ENCODE assay signal across 11 cellular contexts in genomic region chr11:107856180-107856980, GRCh38. TPM values are rescaled to one million over a fixed set of nuclear protein-coding genes. Genes with fewer than 3 reads are reported as not detected.
DNase-seq lines count a peak whose midpoint lies in the region; ATAC-seq and TF ChIP-seq lines count a peak whose summit lies in the region.
"Had no signal": no experiment of that assay in that cellular context is flagged by ENCODE, and none has a peak within 500 bp of the region (broad histone marks: within the 10 kb centered on the region; RNA-seq: fewer than 3 reads in every experiment).

No MANE protein-coding gene starts in this region.

- no peak overlapping the region for H2AFZ ChIP-seq in HCT116 (ENCODE audit: low read depth, low read length, poor library complexity, severe bottlenecking)

- H3K27ac Mint-ChIP-seq in activated T-helper 2 cell treated with anti-CD3 and anti-CD28 coated beads, Interferon-gamma antibody, Interleukin-2, Interleukin-4, amounts not matched to agents 10 μg/mL and 5 μg/mL and 100 μg/mL, durations not matched to agents 14 hours and 24 hours and 36 hours = no peak overlapping the region
- H3K27ac Mint-ChIP-seq: activated naive CD4-positive, alpha-beta T cell treated with anti-CD3 and anti-CD28 coated beads for 36 hours had no signal

- RAD21 ChIA-PET in HCT116 (lab: Charles Lee; ENCODE audit: low non-redundant PET in 1 of 2, low total read pairs in 2 of 2, uncharacterized antibody in 2 of 2, unreplicated experiment in 2 of 2) = interaction anchor here in 1 of 2 experiments (0.7 kb wide), 1 partner anchor 21 kb away, joined by 4 read pairs; no protein-coding TSS in a partner anchor

- peak overlapping the region in 1 of 10 experiments; percentile 92; a peak in 2 of 20 replicates for H3K4me3 ChIP-seq in BLaER1 treated with 17β-estradiol and CSF1 and Interleukin-3, amounts not matched to agents 10 nM and 100 nM
- peak overlapping the region; percentile 54 to 97 for H3K4me3 ChIP-seq in HCT116 (replicated peaks in 1 of 2; ENCODE audit: low read depth in 1 of 2, low read length in 2 of 2)

- H3K4me1 Mint-ChIP-seq in activated T-helper 2 cell treated with anti-CD3 and anti-CD28 coated beads, Interferon-gamma antibody, Interleukin-2, Interleukin-4, amounts not matched to agents 10 μg/mL and 5 μg/mL and 100 μg/mL, durations not matched to agents 14 hours and 24 hours and 36 hours (ENCODE audit: low read depth) = peaks cover 20% of the 10 kb centered on the region

- peak overlapping the region; percentile 45 for H3K4me3 Mint-ChIP-seq in activated T-helper 2 cell treated with anti-CD3 and anti-CD28 coated beads, Interferon-gamma antibody, Interleukin-2, Interleukin-4, amounts not matched to agents 10 μg/mL and 5 μg/mL and 100 μg/mL, durations not matched to agents 14 hours and 24 hours and 36 hours (ENCODE audit: low read depth)

- POLR2A ChIA-PET in HCT116 (lab: Charles Lee) = interaction anchor here (0.6 kb wide), 1 partner anchor 33 kb away, joined by 4 read pairs; no protein-coding TSS in a partner anchor

- DNase-seq in HCT116 (ENCODE audit: low read depth, low spot score) (peak; percentile 33), mesenteric fat pad (ENCODE audit: low spot score) (peak; percentile 53), C1 segment of cervical spinal cord (lab: John Stamatoyannopoulos, UW) (no peak), NCI-H2081 treated with DMSO at 0.1 percent for 48 hours (lab: John Stamatoyannopoulos, UW) (no peak)
- no peak for DNase-seq in activated T-helper 2 cell treated with anti-CD3 and anti-CD28 coated beads, Interferon-gamma antibody, Interleukin-2, Interleukin-4, amounts not matched to agents 10 μg/mL and 5 μg/mL and 100 μg/mL, durations not matched to agents 14 hours and 24 hours and 36 hours (ENCODE audit: low spot score)
- DNase-seq: activated naive CD4-positive, alpha-beta T cell treated with anti-CD3 and anti-CD28 coated beads for 36 hours; effector CD4-positive, alpha-beta T cell; NCI-H524 treated with DMSO at 0.1 percent for 48 hours had no signal

- no peak for TF ChIP-seq CTCF in HCT116 (IDR thresholded peaks at IDR 0.05 in 2 of 3, conservative IDR thresholded peaks at IDR 0.05 in 1 of 3; ENCODE audit: borderline replicate concordance in 1 of 3, insufficient read depth in 1 of 3, low read depth in 2 of 3, low read length in 2 of 3)

- ATAC-seq in HCT116 (peak; percentile 21), HG02763 (IDR thresholded peaks at IDR 0.05; ENCODE audit: unreplicated experiment) (no peak), GM19395 (IDR thresholded peaks at IDR 0.05; ENCODE audit: unreplicated experiment) (no peak)

- H3K4me2 ChIP-seq in BLaER1 treated with 17β-estradiol and CSF1 and Interleukin-3, amounts not matched to agents 10 nM and 100 nM = peak overlapping the region in 8 of 11 experiments; percentile 12 to 79 (median 44); a peak in 12 of 22 replicates
- peak overlapping the region; percentile 99 for H3K4me2 ChIP-seq in HCT116 (ENCODE audit: low read length)

- peaks cover 77% of the 10 kb centered on the region for H3K79me2 ChIP-seq in HCT116 (ENCODE audit: insufficient read depth, low read length)

- no TSS peak for BruUV-seq in HCT116 (replicated peaks; lab: Mats Ljungman, UMichigan)

- no peaks in the 10 kb centered on the region for H3K9me2 ChIP-seq in HCT116 (ENCODE audit: insufficient read depth)

- peaks cover 0 to 65% (median 47%) of the 10 kb centered on the region in 11 experiments; a peak in 18 of 22 replicates for H4K20me1 ChIP-seq in BLaER1 treated with 17β-estradiol and CSF1 and Interleukin-3, amounts not matched to agents 10 nM and 100 nM
- no peaks in the 10 kb centered on the region; the same call in 1 of the 2 replicates for H4K20me1 ChIP-seq in HCT116 (ENCODE audit: insufficient read depth)

- intact Hi-C loops in HCT116 (cut with micrococcal nuclease) = no loop called here
- intact Hi-C loops in activated T-helper 2 cell treated with anti-CD3 and anti-CD28 coated beads, Interferon-gamma antibody, Interleukin-2, Interleukin-4, amounts not matched to agents 10 μg/mL and 5 μg/mL and 100 μg/mL, durations not matched to agents 14 hours and 24 hours and 36 hours (cut with micrococcal nuclease) = loop anchor here (5.0 kb wide), 2 partner anchors 59 to 294 kb away; no protein-coding TSS in a partner anchor

- no peak for TF ChIP-seq RAD21 in HCT116 (IDR thresholded peaks at IDR 0.05; ENCODE audit: low read depth)

- TF ChIP-seq POLR2A in HCT116 (IDR thresholded peaks at IDR 0.05; ENCODE audit: borderline replicate concordance, extremely low read depth, insufficient read depth, insufficient read length) = no peak

- H3K27me3 Mint-ChIP-seq in activated T-helper 2 cell treated with anti-CD3 and anti-CD28 coated beads, Interferon-gamma antibody, Interleukin-2, Interleukin-4, amounts not matched to agents 10 μg/mL and 5 μg/mL and 100 μg/mL, durations not matched to agents 14 hours and 24 hours and 36 hours (ENCODE audit: low read depth) = peaks cover 4% of the 10 kb centered on the region

- H3K9me3 ChIP-seq in BLaER1 treated with 17β-estradiol and CSF1 and Interleukin-3, amounts not matched to agents 10 nM and 100 nM (replicated peaks in 1 of 11) = peaks cover 0 to 9% (median 0%) of the 10 kb centered on the region in 11 experiments; a peak in 2 of 22 replicates
- no peaks in the 10 kb centered on the region for H3K9me3 ChIP-seq in HCT116 (ENCODE audit: control insufficient read depth in 1 of 2, insufficient read depth in 1 of 2, low read depth in 1 of 2, low read length in 2 of 2)

- peak overlapping the region in 1 of 11 experiments; percentile 16; a peak in 1 of 22 replicates for H3K9ac ChIP-seq in BLaER1 treated with 17β-estradiol and CSF1 and Interleukin-3, amounts not matched to agents 10 nM and 100 nM
- H3K9ac ChIP-seq in HCT116 (ENCODE audit: low read length) = peak overlapping the region; percentile 92

- no peaks in the 10 kb centered on the region for H3K27me3 ChIP-seq in BLaER1 treated with 17β-estradiol and CSF1 and Interleukin-3, amounts not matched to agents 10 nM and 100 nM
- H3K27me3 ChIP-seq in HCT116 (ENCODE audit: insufficient read depth, low read length) = no peaks in the 10 kb centered on the region

- CTCF ChIA-PET in HCT116 (lab: Charles Lee) = no interaction called here

- H3K27ac ChIP-seq in BLaER1 treated with 17β-estradiol and CSF1 and Interleukin-3, amounts not matched to agents 10 nM and 100 nM = peak overlapping the region in 2 of 11 experiments; percentile 11 to 26; a peak in 4 of 22 replicates
- H3K27ac ChIP-seq in HCT116 (ENCODE audit: low read depth, low read length) = peak overlapping the region; percentile 90

- H3K36me3 ChIP-seq in BLaER1 treated with 17β-estradiol and CSF1 and Interleukin-3, amounts not matched to agents 10 nM and 100 nM = peaks cover 0 to 32% (median 24%) of the 10 kb centered on the region in 11 experiments; a peak in 19 of 22 replicates
- H3K36me3 ChIP-seq in HCT116 (ENCODE audit: control insufficient read depth in 1 of 2, insufficient read depth in 2 of 2, low read length in 2 of 2) = peaks cover 0 to 6% of the 10 kb centered on the region in 2 experiments; a peak in 1 of 4 replicates

- no peaks in the 10 kb centered on the region for H3K9me3 Mint-ChIP-seq in activated T-helper 2 cell treated with anti-CD3 and anti-CD28 coated beads, Interferon-gamma antibody, Interleukin-2, Interleukin-4, amounts not matched to agents 10 μg/mL and 5 μg/mL and 100 μg/mL, durations not matched to agents 14 hours and 24 hours and 36 hours
- H3K9me3 Mint-ChIP-seq: activated naive CD4-positive, alpha-beta T cell treated with anti-CD3 and anti-CD28 coated beads for 36 hours had no signal

- peaks cover 13% of the 10 kb centered on the region for H3K36me3 Mint-ChIP-seq in activated T-helper 2 cell treated with anti-CD3 and anti-CD28 coated beads, Interferon-gamma antibody, Interleukin-2, Interleukin-4, amounts not matched to agents 10 μg/mL and 5 μg/mL and 100 μg/mL, durations not matched to agents 14 hours and 24 hours and 36 hours (ENCODE audit: low read depth)

- peaks cover 10 to 29% (median 19%) of the 10 kb centered on the region in 10 experiments; a peak in 17 of 20 replicates for H3K4me1 ChIP-seq in BLaER1 treated with 17β-estradiol and CSF1 and Interleukin-3, amounts not matched to agents 10 nM and 100 nM
- H3K4me1 ChIP-seq in HCT116 (ENCODE audit: control insufficient read depth in 1 of 2, insufficient read depth in 2 of 2, low read length in 2 of 2) = peaks cover 3 to 41% of the 10 kb centered on the region in 2 experiments; a peak in 3 of 4 replicates

TF ChIP-seq in HCT116, 20 proteins besides CTCF, POLR2A, EP300 and RAD21:
- TF ChIP-seq SIN3A (IDR thresholded peaks at IDR 0.05; ENCODE audit: low read depth) (no peak), MAX (IDR thresholded peaks at IDR 0.05) (peak; percentile 19; the same call in 1 of the 2 replicates)

RNA-seq across cellular contexts. Expression of gene SLC35F2, which starts 2.2 kb away (rescaled TPM):
- total RNA-seq in HCT116 (2021; ENCODE audit: unreplicated experiment) = 53.5 TPM
- 40.9 and 46.7 TPM in 2 replicates for polyA plus RNA-seq in HCT116 (2012)
- total RNA-seq in activated T-helper 2 cell treated with anti-CD3 and anti-CD28 coated beads, Interferon-gamma antibody, Interleukin-2, Interleukin-4, amounts not matched to agents 10 μg/mL and 5 μg/mL and 100 μg/mL, durations not matched to agents 14 hours and 24 hours and 36 hours = 28.0 and 29.8 TPM in 2 replicates
- total RNA-seq in mesenteric fat pad = 3.2 TPM

Comparison
In these comparisons a context has a peak if more than half of its experiments do, and no peak if none do; other contexts are left out.
1. DNase-seq: peak in HCT116 (single experiment) and mesenteric fat pad (single experiment); none in activated T-helper 2 cell treated with anti-CD3 and anti-CD28 coated beads, Interferon-gamma antibody, Interleukin-2, Interleukin-4, amounts not matched to agents 10 μg/mL and 5 μg/mL and 100 μg/mL, durations not matched to agents 14 hours and 24 hours and 36 hours (single experiment), C1 segment of cervical spinal cord (0 of 14) and NCI-H2081 treated with DMSO at 0.1 percent for 48 hours (single experiment).